ENCODE assay signal across 8 cellular contexts in genomic region chr6:3455121-3455489, GRCh38. TPM values are rescaled to one million over a fixed set of nuclear protein-coding genes. Genes with fewer than 3 reads are reported as not detected.
DNase-seq lines count a peak whose midpoint lies in the region; ATAC-seq and TF ChIP-seq lines count a peak whose summit lies in the region.

No MANE protein-coding gene starts in this region.

- H3K4me3 ChIP-seq in BLaER1 treated with 17β-estradiol and CSF1 and Interleukin-3, amounts not matched to agents 10 nM and 100 nM: peak overlapping the region; percentile 71 to 82 (median 75); a peak in 18 of 20 replicates
- H3K4me3 ChIP-seq in PC-3 (ENCODE audit: low read length) (peak overlapping the region; percentile 89), muscle layer of duodenum (ENCODE audit: low read depth in 1 of 2, low read length in 2 of 2) (peak overlapping the region; percentile 60 to 84)

- H3K4me1 ChIP-seq in BLaER1 treated with 17β-estradiol and CSF1 and Interleukin-3, amounts not matched to agents 10 nM and 100 nM: peaks cover 14 to 27% (median 21%) of the 10 kb centered on the region in 10 experiments; a peak in 19 of 20 replicates
- H3K4me1 ChIP-seq in PC-3 (ENCODE audit: insufficient read depth, low read length) (peaks cover 18% of the 10 kb centered on the region), muscle layer of duodenum (ENCODE audit: control insufficient read depth in 1 of 2, insufficient read depth in 2 of 2, low read length in 2 of 2) (peaks cover 7 to 36% of the 10 kb centered on the region in 2 donors)

- H3K79me2 ChIP-seq in PC-3 (ENCODE audit: low read length): peaks cover 17% of the 10 kb centered on the region

- peak overlapping the region; percentile 98 to 100 (median 99) for H3K4me2 ChIP-seq in BLaER1 treated with 17β-estradiol and CSF1 and Interleukin-3, amounts not matched to agents 10 nM and 100 nM
- H3K4me2 ChIP-seq in PC-3 (ENCODE audit: low read length): peak overlapping the region; percentile 97

- no peak for TF ChIP-seq CTCF in PC-3 (conservative IDR thresholded peaks at IDR 0.05; ENCODE audit: low read depth, low read length)

- POLR2A ChIA-PET in PC-3 (lab: Charles Lee; ENCODE audit: unreplicated experiment): interaction anchor here (0.7 kb wide), 1 partner anchor 98 kb away, joined by 3 read pairs; no protein-coding TSS in a partner anchor

- H3F3A ChIP-seq in PC-3 (ENCODE audit: low read length, unreplicated experiment): no peaks in the 10 kb centered on the region

- DNase-seq in PC-3: peak; percentile 45
- DNase-seq in cerebellum (ENCODE audit: low spot score): peak; percentile 26
- DNase-seq in sciatic nerve (ENCODE audit: low spot score): no peak
- DNase-seq in iPS-NIHi11 (ENCODE audit: low spot score): no peak
- no peak for DNase-seq in NCI-H1436 (lab: John Stamatoyannopoulos, UW)
- DNase-seq in foreskin melanocyte: no peak

- no peaks in the 10 kb centered on the region for H3K36me3 ChIP-seq in BLaER1 treated with 17β-estradiol and CSF1 and Interleukin-3, amounts not matched to agents 10 nM and 100 nM
- H3K36me3 ChIP-seq in PC-3 (ENCODE audit: low read depth, low read length): no peaks in the 10 kb centered on the region
- H3K36me3 ChIP-seq in muscle layer of duodenum (ENCODE audit: control insufficient read depth in 1 of 2, insufficient read depth in 2 of 2, low read length in 2 of 2): no peaks in the 10 kb centered on the region

- ATAC-seq in PC-3 (peak; percentile 9; the same call in 1 of the 2 replicates), sciatic nerve (no peak)

- peaks cover 54 to 74% (median 70%) of the 10 kb centered on the region in 11 experiments for H3K27me3 ChIP-seq in BLaER1 treated with 17β-estradiol and CSF1 and Interleukin-3, amounts not matched to agents 10 nM and 100 nM
- no peaks in the 10 kb centered on the region for H3K27me3 ChIP-seq in PC-3 (ENCODE audit: low read length)
- peaks cover 8% of the 10 kb centered on the region for H3K27me3 ChIP-seq in muscle layer of duodenum (ENCODE audit: low read depth, low read length)

- peak overlapping the region in 2 of 11 experiments; percentile 84 to 87; a peak in 2 of 22 replicates for H3K9ac ChIP-seq in BLaER1 treated with 17β-estradiol and CSF1 and Interleukin-3, amounts not matched to agents 10 nM and 100 nM
- peak overlapping the region; percentile 73 for H3K9ac ChIP-seq in PC-3 (ENCODE audit: low read length)

- H4K20me1 ChIP-seq in BLaER1 treated with 17β-estradiol and CSF1 and Interleukin-3, amounts not matched to agents 10 nM and 100 nM: peaks cover 0 to 29% (median 23%) of the 10 kb centered on the region in 11 experiments; a peak in 18 of 22 replicates
- 0 out of 2 replicates have a peak, but pooled peaks cover 5% of the 10 kb centered on the region for H4K20me1 ChIP-seq in PC-3 (ENCODE audit: low read length)

- TSS peak; percentile 31 for BruUV-seq in PC-3 (replicated peaks; lab: Mats Ljungman, UMichigan)

- H2AFZ ChIP-seq in PC-3 (ENCODE audit: low read length): peak overlapping the region; percentile 67

- no peaks in the 10 kb centered on the region for H3K9me2 ChIP-seq in PC-3 (replicated peaks; ENCODE audit: low read length)

- H3K27ac ChIP-seq in BLaER1 treated with 17β-estradiol and CSF1 and Interleukin-3, amounts not matched to agents 10 nM and 100 nM: no peak overlapping the region
- no peak overlapping the region for H3K27ac ChIP-seq in PC-3 (ENCODE audit: low read length)
- H3K27ac ChIP-seq in muscle layer of duodenum (ENCODE audit: low read length): peak overlapping the region; percentile 40

- H3K9me3 ChIP-seq in BLaER1 treated with 17β-estradiol and CSF1 and Interleukin-3, amounts not matched to agents 10 nM and 100 nM (replicated peaks in 1 of 11): no peaks in the 10 kb centered on the region
- H3K9me3 ChIP-seq in PC-3 (ENCODE audit: low read length) (no peaks in the 10 kb centered on the region), muscle layer of duodenum (ENCODE audit: control insufficient read depth in 1 of 2, low read length in 2 of 2) (no peaks in the 10 kb centered on the region)

- CTCF ChIA-PET in PC-3 (lab: Charles Lee): interaction anchor here (1.0 kb wide), 1 partner anchor 45 kb away, joined by 3 read pairs; no protein-coding TSS in a partner anchor

- intact Hi-C loops in PC-3 (cut with micrococcal nuclease): loop anchor here (1.0 to 5.0 kb wide), 5 partner anchors 17 to 158 kb away; no protein-coding TSS in a partner anchor
- intact Hi-C loops in sciatic nerve (cut with DNase I): loop anchor here (10.0 kb wide), 1 partner anchor 170 kb away; no protein-coding TSS in a partner anchor

RNA-seq across cellular contexts. Expression of gene SLC22A23, which starts 1.7 kb away (rescaled TPM):
- total RNA-seq in PC-3 (2014; rRNA removed) (5.7 and 8.2 TPM in 2 replicates), cerebellum (40.4 TPM), sciatic nerve (10.3 TPM)

Comparison
In these comparisons a context has a peak if more than half of its experiments do, and no peak if none do; other contexts are left out.
1. DNase-seq: peak in PC-3 (single experiment) and cerebellum (single experiment); none in sciatic nerve (single experiment), iPS-NIHi11 (single experiment), NCI-H1436 (single experiment) and foreskin melanocyte (single experiment).
2. Peak in every context shown above with its lines, with median percentiles within 50 percentile points of each other: H3K4me3 ChIP-seq.